28 cellular contexts compared by ENCODE assay signal in genomic region chr3:155049959-155050358, GRCh38.
"Had no signal": no experiment of that assay in that cellular context is flagged by ENCODE, and none has a peak within 500 bp of the region (broad histone marks: within the 10 kb centered on the region; RNA-seq: fewer than 3 reads in every experiment).

No MANE protein-coding gene starts in this region.

- H3K27ac Mint-ChIP-seq: stimulated activated effector memory CD8-positive, alpha-beta T cell treated with anti-CD3 and anti-CD28 coated beads, Interleukin-12 subunit alpha, Interleukin-12 subunit beta, amount 100 ng/mL, for 72 hours; stimulated activated memory B cell treated with anti-CD40 and anti-IgM and Interleukin-4, amounts not matched to agents 10 μg/mL and 1 μg/mL and 100 μg/mL, for 72 hours; stimulated activated naive B cell treated with anti-CD40 and anti-IgM and Interleukin-4, amounts not matched to agents 10 μg/mL and 1 μg/mL and 100 μg/mL, for 72 hours; stimulated activated naive CD8-positive, alpha-beta T cell treated with anti-CD3 and anti-CD28 coated beads, Interleukin-15, amount 100 ng/mL, for 72 hours; stimulated activated naive CD8-positive, alpha-beta T cell treated with anti-CD3 and anti-CD28 coated beads, Interleukin-15, Interleukin-2, amounts not matched to agents 100 ng/mL and 50 ng/mL, for 24 hours had no signal

- H3K4me3 ChIP-seq: stomach, suprapubic skin, testis, thoracic aorta, thyroid gland, tibial artery, tibial nerve, transverse colon, upper lobe of left lung, upper lobe of right lung, uterus, vagina had no signal

- H3K27me3 ChIP-seq: stomach, suprapubic skin, testis, thyroid gland, tibial artery, tibial nerve, transverse colon, upper lobe of left lung, upper lobe of right lung, uterus, vagina had no signal

- DNase-seq: stimulated activated CD4-positive, alpha-beta T cell treated with anti-CD3 and anti-CD28 coated beads, Interleukin-2, amount 100 ng/mL, for 48 hours; stimulated activated CD4-positive, alpha-beta T cell treated with anti-CD3 and anti-CD28 coated beads, Interleukin-4, amount 100 ng/mL, for 1 hour; stimulated activated CD4-positive, alpha-beta T cell treated with anti-CD3 and anti-CD28 coated beads, Interleukin-4, amount 100 ng/mL, for 24 hours; stimulated activated CD4-positive, alpha-beta T cell treated with anti-CD3 and anti-CD28 coated beads, Interleukin-4, amount 100 ng/mL, for 4 hours; stimulated activated CD8-positive, alpha-beta memory T cell treated with anti-CD3 and anti-CD28 coated beads, Interleukin-4, amount 100 ng/mL, for 48 hours; stimulated activated naive B cell treated with anti-CD40 and anti-IgM and Interleukin-4, amounts not matched to agents 10 μg/mL and 1 μg/mL and 100 μg/mL, for 72 hours; stimulated activated naive CD4-positive, alpha-beta T cell; stimulated activated naive CD4-positive, alpha-beta T cell treated with Interleukin-2 at 50 U/mL for 16 hours; stimulated activated naive CD8-positive, alpha-beta T cell treated with anti-CD3 and anti-CD28 coated beads, Interleukin-15, amount 100 ng/mL, for 72 hours; stimulated activated naive CD8-positive, alpha-beta T cell treated with anti-CD3 and anti-CD28 coated beads, Interleukin-15, Interleukin-2, amounts not matched to agents 100 U/mL and 50 U/mL, for 24 hours; stomach; substantia nigra; testis; thyroid gland; tibial artery; transverse colon; trophoblast cell; upper lobe of left lung; upper lobe of right lung; uterus had no signal

- H3K4me1 ChIP-seq: stomach, suprapubic skin, testis, thyroid gland, tibial artery, tibial nerve, transverse colon, upper lobe of left lung, upper lobe of right lung, uterus, vagina had no signal

- H3K4me1 Mint-ChIP-seq: stimulated activated effector memory CD8-positive, alpha-beta T cell treated with anti-CD3 and anti-CD28 coated beads, Interleukin-12 subunit alpha, Interleukin-12 subunit beta, amount 100 ng/mL, for 72 hours; stimulated activated memory B cell treated with anti-CD40 and anti-IgM and Interleukin-4, amounts not matched to agents 10 μg/mL and 1 μg/mL and 100 μg/mL, for 72 hours; stimulated activated naive CD8-positive, alpha-beta T cell treated with anti-CD3 and anti-CD28 coated beads, Interleukin-15, amount 100 ng/mL, for 72 hours had no signal

- H3K36me3 Mint-ChIP-seq: stimulated activated effector memory CD8-positive, alpha-beta T cell treated with anti-CD3 and anti-CD28 coated beads, Interleukin-12 subunit alpha, Interleukin-12 subunit beta, amount 100 ng/mL, for 72 hours; stimulated activated memory B cell treated with anti-CD40 and anti-IgM and Interleukin-4, amounts not matched to agents 10 μg/mL and 1 μg/mL and 100 μg/mL, for 72 hours had no signal

- H3K27ac ChIP-seq: stomach, suprapubic skin, testis, thoracic aorta, thyroid gland, tibial artery, tibial nerve, transverse colon, upper lobe of left lung, upper lobe of right lung, uterus, vagina had no signal

- FAIRE-seq: urothelium cell line had no signal

- H3K36me3 ChIP-seq: stomach, suprapubic skin, thoracic aorta, thyroid gland, tibial artery, tibial nerve, transverse colon, upper lobe of left lung, upper lobe of right lung, uterus, vagina had no signal

- ATAC-seq: stimulated activated effector memory CD8-positive, alpha-beta T cell treated with anti-CD3 and anti-CD28 coated beads, Interleukin-12 subunit alpha, Interleukin-12 subunit beta, amount 100 ng/mL, for 72 hours; stimulated activated memory B cell treated with anti-CD40 and anti-IgM and Interleukin-4, amounts not matched to agents 10 μg/mL and 1 μg/mL and 100 μg/mL, for 72 hours; stimulated activated naive B cell treated with anti-CD40 and anti-IgM and Interleukin-4, amounts not matched to agents 10 μg/mL and 1 μg/mL and 100 μg/mL, for 72 hours; stimulated activated naive CD8-positive, alpha-beta T cell treated with anti-CD3 and anti-CD28 coated beads, Interleukin-15, amount 100 ng/mL, for 72 hours; stimulated activated naive CD8-positive, alpha-beta T cell treated with anti-CD3 and anti-CD28 coated beads, Interleukin-15, Interleukin-2, amounts not matched to agents 100 U/mL and 50 U/mL, for 24 hours; upper lobe of right lung had no signal

- H3K27me3 Mint-ChIP-seq: stimulated activated memory B cell treated with anti-CD40 and anti-IgM and Interleukin-4, amounts not matched to agents 10 μg/mL and 1 μg/mL and 100 μg/mL, for 72 hours; stimulated activated naive B cell treated with anti-CD40 and anti-IgM and Interleukin-4, amounts not matched to agents 10 μg/mL and 1 μg/mL and 100 μg/mL, for 72 hours; stimulated activated naive CD8-positive, alpha-beta T cell treated with anti-CD3 and anti-CD28 coated beads, Interleukin-15, amount 100 ng/mL, for 72 hours; stimulated activated naive CD8-positive, alpha-beta T cell treated with anti-CD3 and anti-CD28 coated beads, Interleukin-15, Interleukin-2, amounts not matched to agents 100 ng/mL and 50 ng/mL, for 24 hours had no signal

- H3K4me3 Mint-ChIP-seq: stimulated activated effector memory CD8-positive, alpha-beta T cell treated with anti-CD3 and anti-CD28 coated beads, Interleukin-12 subunit alpha, Interleukin-12 subunit beta, amount 100 ng/mL, for 72 hours; stimulated activated memory B cell treated with anti-CD40 and anti-IgM and Interleukin-4, amounts not matched to agents 10 μg/mL and 1 μg/mL and 100 μg/mL, for 72 hours; stimulated activated naive B cell treated with anti-CD40 and anti-IgM and Interleukin-4, amounts not matched to agents 10 μg/mL and 1 μg/mL and 100 μg/mL, for 72 hours; stimulated activated naive CD8-positive, alpha-beta T cell treated with anti-CD3 and anti-CD28 coated beads, Interleukin-15, amount 100 ng/mL, for 72 hours; stimulated activated naive CD8-positive, alpha-beta T cell treated with anti-CD3 and anti-CD28 coated beads, Interleukin-15, Interleukin-2, amounts not matched to agents 100 ng/mL and 50 ng/mL, for 24 hours had no signal

- H3K9me3 ChIP-seq: testis, thoracic aorta, thyroid gland, transverse colon, upper lobe of right lung, uterus, vagina had no signal
